10 cellular contexts compared by ENCODE assay signal in genomic region chrY:12663845-12664244, GRCh38. TPM values are rescaled to one million over a fixed set of nuclear protein-coding genes. Genes with fewer than 3 reads are reported as not detected.
A peak's percentile ranks its signal among the peaks of the same experiment; 100 is the strongest.
DNase-seq lines count a peak whose midpoint lies in the region; ATAC-seq, FAIRE-seq and TF ChIP-seq lines count a peak whose summit lies in the region.
"Not testable (repeated sequence)": the region's sequence is repeated elsewhere in the genome, so short reads cannot be mapped to it uniquely, and the experiment has no call there.
"Had no signal": no experiment of that assay in that cellular context is flagged by ENCODE, and none has a peak within 500 bp of the region (broad histone marks: within the 10 kb centered on the region; RNA-seq: fewer than 3 reads in every experiment).

No MANE protein-coding gene starts in this region.

- not testable (repeated sequence) for TF ChIP-seq CTCF in A549 (IDR thresholded peaks at IDR 0.05); choroid plexus epithelial cell (conservative IDR thresholded peaks at IDR 0.05; ENCODE audit: low read depth, low read length); foreskin keratinocyte (conservative IDR thresholded peaks at IDR 0.05)

- not testable (repeated sequence) for FAIRE-seq in A549 (lab: Jason Lieb, UNC)

- not testable (repeated sequence) for H3K27me3 ChIP-seq in GM23248 (replicated peaks; ENCODE audit: insufficient read depth); foreskin keratinocyte

- not testable (repeated sequence) for H3K27ac ChIP-seq in A549; mesodermal cell (ENCODE audit: low read depth, low read length, severe bottlenecking)
- peak overlapping the region; percentile 80 for H3K27ac ChIP-seq in GM23248
- peak overlapping the region; percentile 96 for H3K27ac ChIP-seq in foreskin keratinocyte

- TF ChIP-seq POLR2A in A549 (IDR thresholded peaks at IDR 0.05; ENCODE audit: low read length) = not testable (repeated sequence)

- intact Hi-C loops in activated T-helper 1 cell treated with anti-CD3 and anti-CD28 coated beads, Interleukin-12 subunit alpha, Interleukin-12 subunit beta, Interleukin-2, Interleukin-4 antibody, amounts not matched to agents 30 ng/mL and 10 ng/mL and 1 ng/mL, durations not matched to agents 14 hours and 24 hours and 36 hours (cut with micrococcal nuclease) = loop anchor here (1.0 to 10.0 kb wide), 8 partner anchors 37 to 1681 kb away; partner anchors contain the start of genes DDX3Y, TMSB4Y and UTY

- not testable (repeated sequence) for H3K27me3 Mint-ChIP-seq in T-helper 2 cell treated with Interferon-gamma antibody and Interleukin-4, amounts not matched to agents 5 μg/mL and 100 μg/mL, for 36 hours (ENCODE audit: low read depth); activated T-helper 1 cell treated with anti-CD3 and anti-CD28 coated beads, Interleukin-12 subunit alpha, Interleukin-12 subunit beta, Interleukin-2, Interleukin-4 antibody, amounts not matched to agents 30 ng/mL and 10 ng/mL and 1 ng/mL, durations not matched to agents 14 hours and 24 hours and 36 hours (ENCODE audit: insufficient read depth); stimulated activated memory B cell treated with anti-CD40 and anti-IgM and Interleukin-4, amounts not matched to agents 10 μg/mL and 1 μg/mL and 100 μg/mL, for 72 hours

- H3K27ac Mint-ChIP-seq in T-helper 2 cell treated with Interferon-gamma antibody and Interleukin-4, amounts not matched to agents 5 μg/mL and 100 μg/mL, for 36 hours = peak overlapping the region; percentile 90
- peak overlapping the region; percentile 97 for H3K27ac Mint-ChIP-seq in activated T-helper 1 cell treated with anti-CD3 and anti-CD28 coated beads, Interleukin-12 subunit alpha, Interleukin-12 subunit beta, Interleukin-2, Interleukin-4 antibody, amounts not matched to agents 30 ng/mL and 10 ng/mL and 1 ng/mL, durations not matched to agents 14 hours and 24 hours and 36 hours
- peak overlapping the region; percentile 92 for H3K27ac Mint-ChIP-seq in stimulated activated memory B cell treated with anti-CD40 and anti-IgM and Interleukin-4, amounts not matched to agents 10 μg/mL and 1 μg/mL and 100 μg/mL, for 72 hours

- POLR2A ChIA-PET in A549 (lab: Yijun Ruan, JAX) = not testable (repeated sequence)

- 91% methylated on average over 20 of the region's 20 CpGs for WGBS in A549 (ENCODE audit: missing lambda C conversion rate)
- WGBS in GM23248 (ENCODE audit: low coverage in 1 of 2, low lambda C conversion rate in 2 of 2, missing lambda C conversion rate in 2 of 2), 2 experiments = 23 to 25% methylated on average over 19 to 20 of the region's 20 CpGs
- 3% methylated on average over 5 of the region's 20 CpGs; no CpG with 5 or more reads in 1 of the 2 experiments for WGBS in mesodermal cell (ENCODE audit: insufficient coverage in 2 of 2), 2 experiments

- peaks cover 25% of the 10 kb centered on the region for H3K36me3 Mint-ChIP-seq in T-helper 2 cell treated with Interferon-gamma antibody and Interleukin-4, amounts not matched to agents 5 μg/mL and 100 μg/mL, for 36 hours (ENCODE audit: low read depth)
- peaks cover 17% of the 10 kb centered on the region for H3K36me3 Mint-ChIP-seq in activated T-helper 1 cell treated with anti-CD3 and anti-CD28 coated beads, Interleukin-12 subunit alpha, Interleukin-12 subunit beta, Interleukin-2, Interleukin-4 antibody, amounts not matched to agents 30 ng/mL and 10 ng/mL and 1 ng/mL, durations not matched to agents 14 hours and 24 hours and 36 hours (ENCODE audit: low read depth)
- H3K36me3 Mint-ChIP-seq in stimulated activated memory B cell treated with anti-CD40 and anti-IgM and Interleukin-4, amounts not matched to agents 10 μg/mL and 1 μg/mL and 100 μg/mL, for 72 hours = not testable (repeated sequence)

- peak overlapping the region; percentile 75 for H3K4me2 ChIP-seq in A549
- peak overlapping the region; percentile 85 for H3K4me2 ChIP-seq in GM23248 (ENCODE audit: unreplicated experiment)

- TF ChIP-seq RAD21 in A549 (conservative IDR thresholded peaks at IDR 0.05 in 1 of 2, IDR thresholded peaks at IDR 0.05 in 1 of 2) = not testable (repeated sequence)

- H3K4me1 Mint-ChIP-seq in T-helper 2 cell treated with Interferon-gamma antibody and Interleukin-4, amounts not matched to agents 5 μg/mL and 100 μg/mL, for 36 hours (ENCODE audit: low read depth) = peaks cover 15% of the 10 kb centered on the region
- H3K4me1 Mint-ChIP-seq in activated T-helper 1 cell treated with anti-CD3 and anti-CD28 coated beads, Interleukin-12 subunit alpha, Interleukin-12 subunit beta, Interleukin-2, Interleukin-4 antibody, amounts not matched to agents 30 ng/mL and 10 ng/mL and 1 ng/mL, durations not matched to agents 14 hours and 24 hours and 36 hours (ENCODE audit: low read depth) = peaks cover 24% of the 10 kb centered on the region
- not testable (repeated sequence) for H3K4me1 Mint-ChIP-seq in stimulated activated memory B cell treated with anti-CD40 and anti-IgM and Interleukin-4, amounts not matched to agents 10 μg/mL and 1 μg/mL and 100 μg/mL, for 72 hours

- H3K9me3 Mint-ChIP-seq in T-helper 2 cell treated with Interferon-gamma antibody and Interleukin-4, amounts not matched to agents 5 μg/mL and 100 μg/mL, for 36 hours; activated T-helper 1 cell treated with anti-CD3 and anti-CD28 coated beads, Interleukin-12 subunit alpha, Interleukin-12 subunit beta, Interleukin-2, Interleukin-4 antibody, amounts not matched to agents 30 ng/mL and 10 ng/mL and 1 ng/mL, durations not matched to agents 14 hours and 24 hours and 36 hours; stimulated activated memory B cell treated with anti-CD40 and anti-IgM and Interleukin-4, amounts not matched to agents 10 μg/mL and 1 μg/mL and 100 μg/mL, for 72 hours: not testable (repeated sequence)

- H3K4me1 ChIP-seq in A549; GM23248 (ENCODE audit: insufficient read depth); foreskin keratinocyte; mesodermal cell (ENCODE audit: control insufficient read depth, insufficient read depth, low read length, poor library complexity, severe bottlenecking): not testable (repeated sequence)

- H3K9me2 ChIP-seq in GM23248 (ENCODE audit: insufficient read depth) = not testable (repeated sequence)

- H3K79me2 ChIP-seq in GM23248 (ENCODE audit: insufficient read depth) = peaks cover 64% of the 10 kb centered on the region

- in situ Hi-C loops in GM23248 (cut with MboI) = not testable (repeated sequence)

- CTCF ChIA-PET in A549 (lab: Yijun Ruan, JAX) = not testable (repeated sequence)

- H3K9me3 ChIP-seq in A549; GM23248 (ENCODE audit: low read depth); mesodermal cell (ENCODE audit: control insufficient read depth, low read length): not testable (repeated sequence)

- peak overlapping the region; percentile 59 for H3K4me3 ChIP-seq in A549
- H3K4me3 ChIP-seq in GM23248 = peak overlapping the region; percentile 93
- H3K4me3 ChIP-seq in choroid plexus epithelial cell (ENCODE audit: low read depth, low read length) = peak overlapping the region; percentile 76
- peak overlapping the region; percentile 56 for H3K4me3 ChIP-seq in mesodermal cell (ENCODE audit: extremely low read depth, insufficient read depth, low read length, poor library complexity, severe bottlenecking)

- peak overlapping the region; percentile 95; the same call in 1 of the 2 replicates for H2AFZ ChIP-seq in GM23248

- not testable (repeated sequence) for ATAC-seq in A549; foreskin keratinocyte; stimulated activated memory B cell treated with anti-CD40 and anti-IgM and Interleukin-4, amounts not matched to agents 10 μg/mL and 1 μg/mL and 100 μg/mL, for 72 hours

- H3K36me3 ChIP-seq in GM23248 (ENCODE audit: low read depth) = not testable (repeated sequence)
- peaks cover 26% of the 10 kb centered on the region for H3K36me3 ChIP-seq in mesodermal cell (ENCODE audit: control insufficient read depth, insufficient read depth, low read length)

- not testable (repeated sequence) for TF ChIP-seq EP300 in A549 (IDR thresholded peaks at IDR 0.05)

- H4K20me1 ChIP-seq in GM23248 (ENCODE audit: insufficient read depth) = not testable (repeated sequence)

- peak overlapping the region; percentile 91 for H3K9ac ChIP-seq in GM23248

- H3F3A ChIP-seq in GM23248 (ENCODE audit: insufficient read depth) = 0 out of 2 replicates have a peak, but pooled peaks cover 11% of the 10 kb centered on the region

- peak overlapping the region; percentile 95 for H3K4me3 Mint-ChIP-seq in T-helper 2 cell treated with Interferon-gamma antibody and Interleukin-4, amounts not matched to agents 5 μg/mL and 100 μg/mL, for 36 hours
- peak overlapping the region; percentile 98 for H3K4me3 Mint-ChIP-seq in activated T-helper 1 cell treated with anti-CD3 and anti-CD28 coated beads, Interleukin-12 subunit alpha, Interleukin-12 subunit beta, Interleukin-2, Interleukin-4 antibody, amounts not matched to agents 30 ng/mL and 10 ng/mL and 1 ng/mL, durations not matched to agents 14 hours and 24 hours and 36 hours
- H3K4me3 Mint-ChIP-seq in stimulated activated memory B cell treated with anti-CD40 and anti-IgM and Interleukin-4, amounts not matched to agents 10 μg/mL and 1 μg/mL and 100 μg/mL, for 72 hours = peak overlapping the region; percentile 96

- DNase-seq in A549 (ENCODE audit: low read depth in 1 of 2, low spot score in 1 of 2); GM23248; T-helper 2 cell treated with Interferon-gamma antibody and Interleukin-4, amounts not matched to agents 5 μg/mL and 100 μg/mL, for 36 hours (ENCODE audit: low spot score); activated T-helper 1 cell treated with anti-CD3 and anti-CD28 coated beads, Interleukin-12 subunit alpha, Interleukin-12 subunit beta, Interleukin-2, Interleukin-4 antibody, amounts not matched to agents 30 ng/mL and 10 ng/mL and 1 ng/mL, durations not matched to agents 14 hours and 24 hours and 36 hours (ENCODE audit: low spot score); choroid plexus epithelial cell (ENCODE audit: low read depth); foreskin keratinocyte: not testable (repeated sequence)

RNA-seq across cellular contexts. Expression of gene USP9Y, which starts 37.2 kb away (rescaled TPM):
- polyA plus RNA-seq in A549 (2011; rRNA removed) (28.8 and 29.6 TPM in 2 replicates), A549 (2017; fragmentation: RNase III; extraction: RNeasy Plus Mini Kit Qiagen cat#74134 plus additional on column Dnase treatment) (6.2 to 6.6 TPM (median 6.3 TPM) in 3 replicates), GM23248 (2016; fragmentation: Nextera tagmentation; extraction: Ambion mirVana) (4.6 and 4.9 TPM in 2 replicates), foreskin keratinocyte (9.6 and 9.7 TPM in 2 replicates)
- polyA plus RNA-seq in A549 (2012; cell fraction: cytosol; rRNA removed) = 6.3 and 6.6 TPM in 2 replicates
- polyA plus RNA-seq in A549 (2012; cell fraction: nucleus; rRNA removed) = 11.1 and 14.3 TPM in 2 replicates
- polyA minus RNA-seq in A549 (2011; rRNA and poly(A)+ RNA removed) = 25.3 and 30.9 TPM in 2 replicates
- 16.7 and 19.9 TPM in 2 replicates for total RNA-seq in GM23248 (2014; rRNA removed; shearing (Covaris generic))
- 13.0 and 14.6 TPM in 2 replicates for total RNA-seq in activated T-helper 1 cell treated with anti-CD3 and anti-CD28 coated beads, Interleukin-12 subunit alpha, Interleukin-12 subunit beta, Interleukin-2, Interleukin-4 antibody, amounts not matched to agents 30 ng/mL and 10 ng/mL and 1 ng/mL, durations not matched to agents 14 hours and 24 hours and 36 hours
- total RNA-seq in foreskin keratinocyte = 26.7 and 29.2 TPM in 2 replicates
- 22.4 TPM for polyA plus RNA-seq in mesodermal cell (2013, experiment 1 of 2)
- 22.3 TPM for polyA plus RNA-seq in mesodermal cell (2013, experiment 2 of 2)
- total RNA-seq: aorta, PC-3 had no signal
